Comparison of ENCODE assay signal across 28 cellular contexts in genomic region chr7:623464-623863, GRCh38.
"Had no signal": no experiment of that assay in that cellular context is flagged by ENCODE, and none has a peak within 500 bp of the region (broad histone marks: within the 10 kb centered on the region; RNA-seq: fewer than 3 reads in every experiment).

No MANE protein-coding gene starts in this region.

- H3K27me3 Mint-ChIP-seq: naive thymus-derived CD4-positive, alpha-beta T cell; stimulated activated memory B cell treated with anti-CD40 and anti-IgM and Interleukin-4, amounts not matched to agents 10 μg/mL and 1 μg/mL and 100 μg/mL, for 72 hours; type B pancreatic cell had no signal

- H2AFZ ChIP-seq: neural progenitor cell had no signal

- H3K9me3 ChIP-seq: prostate gland, testis had no signal

- DNase-seq: cerebellar nuclear complex; dorsolateral prefrontal cortex; effector CD4-positive, alpha-beta T cell; endodermal cell; foreskin melanocyte; hypothalamus; immature natural killer cell; islet precursor cell; mesenchymal stem cell; midbrain; naive thymus-derived CD4-positive, alpha-beta T cell; stimulated activated CD4-positive, alpha-beta T cell treated with anti-CD3 and anti-CD28 coated beads, Interleukin-2, amount 100 ng/mL, for 24 hours; stimulated activated CD4-positive, alpha-beta T cell treated with anti-CD3 and anti-CD28 coated beads, Interleukin-4, amount 100 ng/mL, for 24 hours; stimulated activated naive CD8-positive, alpha-beta T cell treated with anti-CD3 and anti-CD28 coated beads, Interleukin-15, Interleukin-2, amounts not matched to agents 100 U/mL and 50 U/mL, for 24 hours; substantia nigra; testis; tibial artery had no signal

- H3K4me1 ChIP-seq: esophagus muscularis mucosa, neural progenitor cell, right atrium auricular region, testis, tibial artery had no signal

- H3K27ac ChIP-seq: dorsolateral prefrontal cortex, epithelial cell of prostate, esophagus muscularis mucosa, neural progenitor cell, right atrium auricular region, testis, tibial artery had no signal

- H3K27me3 ChIP-seq: dorsolateral prefrontal cortex, esophagus muscularis mucosa, neural progenitor cell, right atrium auricular region, testis, tibial artery had no signal

- ATAC-seq: left lobe of liver; naive thymus-derived CD4-positive, alpha-beta T cell; sciatic nerve; stimulated activated memory B cell treated with anti-CD40 and anti-IgM and Interleukin-4, amounts not matched to agents 10 μg/mL and 1 μg/mL and 100 μg/mL, for 72 hours; stimulated activated naive CD8-positive, alpha-beta T cell treated with anti-CD3 and anti-CD28 coated beads, Interleukin-15, Interleukin-2, amounts not matched to agents 100 U/mL and 50 U/mL, for 24 hours had no signal

- H3K27ac Mint-ChIP-seq: endodermal cell; immature natural killer cell; nephron; neural progenitor cell; stimulated activated memory B cell treated with anti-CD40 and anti-IgM and Interleukin-4, amounts not matched to agents 10 μg/mL and 1 μg/mL and 100 μg/mL, for 72 hours; type B pancreatic cell had no signal

- H3K9ac ChIP-seq: neural progenitor cell had no signal

- H3K36me3 ChIP-seq: esophagus muscularis mucosa, neural progenitor cell, prostate gland, right atrium auricular region, tibial artery had no signal

- H3K4me1 Mint-ChIP-seq: nephron, neural progenitor cell had no signal

- H3K4me3 ChIP-seq: dorsolateral prefrontal cortex, esophagus muscularis mucosa, neural progenitor cell, prostate gland, right atrium auricular region, smooth muscle cell, testis, tibial artery had no signal

- H3K4me3 Mint-ChIP-seq: endodermal cell; immature natural killer cell; nephron; neural progenitor cell; stimulated activated memory B cell treated with anti-CD40 and anti-IgM and Interleukin-4, amounts not matched to agents 10 μg/mL and 1 μg/mL and 100 μg/mL, for 72 hours; type B pancreatic cell had no signal

- H3K4me2 ChIP-seq: neural progenitor cell, smooth muscle cell had no signal
